ENCODE assay signal across 9 cellular contexts in the genomic region with DNA sequence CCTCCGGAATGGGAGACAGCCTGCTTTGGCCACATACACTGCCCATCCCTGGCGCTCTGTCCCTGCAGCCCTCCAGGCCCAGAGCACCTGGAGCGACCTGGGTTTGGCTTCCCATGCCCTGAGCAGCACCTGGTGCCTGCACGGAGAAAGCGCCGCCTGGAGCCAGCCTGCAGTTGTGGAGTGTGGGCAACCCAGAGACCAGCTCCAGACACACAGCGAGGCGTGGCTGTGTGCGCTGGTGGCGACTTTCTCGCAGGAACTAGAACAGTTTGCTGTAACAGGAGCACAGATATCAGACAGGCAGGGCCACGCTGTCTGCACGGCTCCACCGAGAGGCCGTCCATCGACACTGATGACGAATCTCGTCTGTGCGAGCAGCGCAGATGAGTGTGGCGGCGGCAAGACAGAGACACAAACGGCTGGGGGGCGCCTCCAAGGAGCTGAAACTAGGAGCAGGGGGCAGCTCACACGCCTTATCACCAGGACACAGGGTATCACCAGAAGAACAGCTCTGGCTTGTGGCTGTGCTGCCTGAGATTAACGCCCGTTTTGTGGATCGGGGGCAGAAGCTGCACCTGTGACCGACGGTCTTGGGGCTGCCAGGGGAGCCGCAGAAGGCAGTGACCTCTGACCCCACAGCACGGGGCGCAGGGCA.
DNase-seq lines count a peak whose midpoint lies in the region; ATAC-seq and TF ChIP-seq lines count a peak whose summit lies in the region.
"Had no signal": no experiment of that assay in that cellular context is flagged by ENCODE, and none has a peak within 500 bp of the region (broad histone marks: within the 10 kb centered on the region; RNA-seq: fewer than 3 reads in every experiment).

No MANE protein-coding gene starts in this region.

- H3K4me3 Mint-ChIP-seq in MCF 10A (ENCODE audit: unreplicated experiment) = no peak overlapping the region
- peak overlapping the region; percentile 76 for H3K4me3 Mint-ChIP-seq in activated T-cell treated with anti-CD3 and anti-CD28 coated beads, Interleukin-2, amount 50 U/mL, for 24 hours

- DNase-seq in breast epithelium (ENCODE audit: low spot score in 2 of 2) (peak in 1 of 2 donors; percentile 47), MCF 10A (ENCODE audit: unreplicated experiment) (no peak), lower lobe of right lung (no peak), thoracic aorta (ENCODE audit: low spot score) (no peak), NCI-H345 treated with DMSO at 0.1 percent for 48 hours (lab: John Stamatoyannopoulos, UW; ENCODE audit: unreplicated experiment) (no peak), ovary (no peak), AML-193 (lab: John Stamatoyannopoulos, UW) (no peak)
- peak; percentile 38 for DNase-seq in activated T-cell treated with anti-CD3 and anti-CD28 coated beads, Interleukin-2, amount 50 U/mL, for 24 hours
- DNase-seq: hippocampal formation had no signal

- ATAC-seq in lower lobe of right lung (no peak), thoracic aorta (ENCODE audit: insufficient number of reproducible peaks, low FRiP score, low read depth) (no peak)

- H3K4me1 Mint-ChIP-seq in MCF 10A (ENCODE audit: insufficient read depth, unreplicated experiment) = no peaks in the 10 kb centered on the region
- peaks cover 12% of the 10 kb centered on the region for H3K4me1 Mint-ChIP-seq in activated T-cell treated with anti-CD3 and anti-CD28 coated beads, Interleukin-2, amount 50 U/mL, for 24 hours (ENCODE audit: low read depth)

- H3K36me3 ChIP-seq in breast epithelium (no peaks in the 10 kb centered on the region), lower lobe of right lung (no peaks in the 10 kb centered on the region), thoracic aorta (no peaks in the 10 kb centered on the region), ovary (no peaks in the 10 kb centered on the region)

- H3K4me1 ChIP-seq in breast epithelium (no peaks in the 10 kb centered on the region), lower lobe of right lung (no peaks in the 10 kb centered on the region), thoracic aorta (ENCODE audit: control insufficient read depth in 1 of 2, low read depth in 2 of 2) (no peaks in the 10 kb centered on the region), ovary (ENCODE audit: insufficient read depth) (peaks cover 19% of the 10 kb centered on the region)

- H3K27me3 ChIP-seq in breast epithelium = peaks cover 0 to 16% of the 10 kb centered on the region in 2 donors
- peaks cover 4% of the 10 kb centered on the region for H3K27me3 ChIP-seq in lower lobe of right lung (ENCODE audit: low read depth)
- H3K27me3 ChIP-seq in thoracic aorta (replicated peaks; ENCODE audit: insufficient read depth) = no peaks in the 10 kb centered on the region
- H3K27me3 ChIP-seq in ovary = no peaks in the 10 kb centered on the region

- H3K27ac ChIP-seq in breast epithelium = no peak overlapping the region
- no peak overlapping the region for H3K27ac ChIP-seq in lower lobe of right lung
- no peak overlapping the region for H3K27ac ChIP-seq in thoracic aorta
- no peak overlapping the region for H3K27ac ChIP-seq in ovary

- H3K27ac Mint-ChIP-seq in MCF 10A (ENCODE audit: low read depth, unreplicated experiment) = no peak overlapping the region
- H3K27ac Mint-ChIP-seq in activated T-cell treated with anti-CD3 and anti-CD28 coated beads, Interleukin-2, amount 50 U/mL, for 24 hours = peak overlapping the region; percentile 85

- H3K36me3 Mint-ChIP-seq in MCF 10A (ENCODE audit: insufficient read depth, unreplicated experiment) = no peaks in the 10 kb centered on the region
- no peaks in the 10 kb centered on the region for H3K36me3 Mint-ChIP-seq in activated T-cell treated with anti-CD3 and anti-CD28 coated beads, Interleukin-2, amount 50 U/mL, for 24 hours (ENCODE audit: low read depth)

- TF ChIP-seq EP300 in ovary (IDR thresholded peaks at IDR 0.05) = no peak

- H3K9me3 Mint-ChIP-seq in MCF 10A (ENCODE audit: unreplicated experiment) = peaks cover 9% of the 10 kb centered on the region
- no peaks in the 10 kb centered on the region for H3K9me3 Mint-ChIP-seq in activated T-cell treated with anti-CD3 and anti-CD28 coated beads, Interleukin-2, amount 50 U/mL, for 24 hours

- no TSS peak for BruUV-seq in MCF 10A (replicated peaks; lab: Mats Ljungman, UMichigan)

- H3K9me3 ChIP-seq in breast epithelium (peaks cover 0 to 11% of the 10 kb centered on the region in 2 donors), lower lobe of right lung (no peaks in the 10 kb centered on the region), thoracic aorta (no peaks in the 10 kb centered on the region), ovary (no peaks in the 10 kb centered on the region)

- intact Hi-C loops in breast epithelium (cut with DNase I; ENCODE audit: low total_unique reads) (no loop called here), MCF 10A (cut with micrococcal nuclease) (no loop called here), lower lobe of right lung (cut with DNase I) (no loop called here), ovary (cut with DNase I) (no loop called here)

- TF ChIP-seq CTCF in breast epithelium (IDR thresholded peaks at IDR 0.05) = no peak
- TF ChIP-seq CTCF in MCF 10A (IDR thresholded peaks at IDR 0.05; ENCODE audit: unreplicated experiment) = no peak
- TF ChIP-seq CTCF in lower lobe of right lung (IDR thresholded peaks at IDR 0.05) = no peak
- TF ChIP-seq CTCF in thoracic aorta (IDR thresholded peaks at IDR 0.05) = no peak
- TF ChIP-seq CTCF in ovary (IDR thresholded peaks at IDR 0.05) = no peak

- WGBS in ovary, 3 donors = 77 to 78% (median 78%) methylated on average over 33 of the region's 33 CpGs

- POLR2A ChIA-PET in MCF 10A (lab: Yijun Ruan, JAX) = interaction anchor here (0.9 kb wide), 1 partner anchor 11 kb away, joined by 3 read pairs; no protein-coding TSS in a partner anchor

- TF ChIP-seq POLR2A in breast epithelium (IDR thresholded peaks at IDR 0.05) (no peak), ovary (IDR thresholded peaks at IDR 0.05) (no peak)

- no peaks in the 10 kb centered on the region for H3K27me3 Mint-ChIP-seq in MCF 10A (ENCODE audit: insufficient read depth, unreplicated experiment)
- no peaks in the 10 kb centered on the region for H3K27me3 Mint-ChIP-seq in activated T-cell treated with anti-CD3 and anti-CD28 coated beads, Interleukin-2, amount 50 U/mL, for 24 hours

- CTCF ChIA-PET in MCF 10A (lab: Yijun Ruan, JAX) = no interaction called here

- H3K4me3 ChIP-seq in breast epithelium (peak overlapping the region in 2 of 3 donors; percentile 49 to 68), lower lobe of right lung (peak overlapping the region; percentile 56), thoracic aorta (peak overlapping the region; percentile 55), ovary (no peak overlapping the region)
